Comparison of ENCODE assay signal across 17 cellular contexts in the genomic region with DNA sequence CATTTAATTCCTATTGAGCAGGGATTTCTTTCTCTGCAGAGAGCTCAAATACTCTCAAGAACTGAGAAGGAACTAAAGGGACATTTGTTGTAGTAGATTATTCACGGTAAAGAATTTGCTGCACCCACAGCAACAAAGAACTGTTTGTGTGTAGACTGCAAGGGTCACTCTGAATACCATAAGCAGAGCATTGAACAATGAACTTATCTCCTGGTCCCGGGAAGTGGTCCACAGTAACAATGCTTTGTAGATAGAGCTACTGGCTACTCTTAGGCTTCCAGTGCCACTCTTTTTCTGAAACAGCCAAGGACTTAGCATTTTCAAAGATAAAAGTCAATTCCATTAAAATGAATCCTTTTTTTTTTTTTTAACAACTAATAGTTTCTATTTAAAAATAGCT.
DNase-seq lines count a peak whose midpoint lies in the region; ATAC-seq and TF ChIP-seq lines count a peak whose summit lies in the region.
"Had no signal": no experiment of that assay in that cellular context is flagged by ENCODE, and none has a peak within 500 bp of the region (broad histone marks: within the 10 kb centered on the region; RNA-seq: fewer than 3 reads in every experiment).

No MANE protein-coding gene starts in this region.

- WGBS in upper lobe of left lung, 2 donors = 70 to 71% methylated on average over 2 of the region's 2 CpGs

- no peak for TF ChIP-seq EP300 in upper lobe of left lung (IDR thresholded peaks at IDR 0.05)

- no peaks in the 10 kb centered on the region for H3K27me3 ChIP-seq in upper lobe of left lung

- no peak for ATAC-seq in upper lobe of left lung (ENCODE audit: low FRiP score in 2 of 2)
- ATAC-seq: HCT116 had no signal

- TF ChIP-seq CTCF in retinal pigment epithelial cell (conservative IDR thresholded peaks at IDR 0.05; ENCODE audit: low read depth, low read length) (no peak), upper lobe of left lung (IDR thresholded peaks at IDR 0.05) (no peak)

- H3K4me3 ChIP-seq in retinal pigment epithelial cell (ENCODE audit: low read length) = no peak overlapping the region
- H3K4me3 ChIP-seq in upper lobe of left lung = no peak overlapping the region

- DNase-seq in HuH-7 (ENCODE audit: low spot score) = peak; percentile 8
- DNase-seq in astrocyte of the hippocampus (ENCODE audit: low read depth, low spot score) = peak; percentile 63
- DNase-seq in foreskin melanocyte = peak; percentile 97
- DNase-seq in retinal pigment epithelial cell (ENCODE audit: low read depth) = peak; percentile 17
- DNase-seq in COR-L47 (lab: John Stamatoyannopoulos, UW) = no peak
- no peak for DNase-seq in effector CD8-positive, alpha-beta T cell (lab: John Stamatoyannopoulos, UW)
- no peak for DNase-seq in NCI-H510A treated with DMSO at 0.1 percent for 48 hours (lab: John Stamatoyannopoulos, UW)
- DNase-seq in upper lobe of left lung = no peak
- DNase-seq: DMS53, NCI-H1436 treated with DMSO at 0.1 percent for 48 hours, NCI-H2029 treated with DMSO at 0.1 percent for 48 hours, NCI-H2171 treated with DMSO at 0.1 percent for 48 hours, NCI-H446 treated with DMSO at 0.1 percent for 48 hours, NCI-H748 treated with DMSO at 0.1 percent for 48 hours had no signal

- no peak overlapping the region for H3K27ac ChIP-seq in upper lobe of left lung
- H3K27ac ChIP-seq: KMS-11, RWPE1 had no signal

- no peaks in the 10 kb centered on the region for H3K9me3 ChIP-seq in upper lobe of left lung

- no peak for TF ChIP-seq POLR2A in upper lobe of left lung (IDR thresholded peaks at IDR 0.05)

- H3K4me1 ChIP-seq in upper lobe of left lung = peaks cover 0 to 2% (median 0%) of the 10 kb centered on the region in 4 donors

- no peaks in the 10 kb centered on the region for H3K36me3 ChIP-seq in upper lobe of left lung

Comparison
In these comparisons a context has a peak if more than half of its experiments do, and no peak if none do; other contexts are left out.
1. DNase-seq: peak in HuH-7 (single experiment), astrocyte of the hippocampus (single experiment), foreskin melanocyte (single experiment) and retinal pigment epithelial cell (single experiment); none in COR-L47 (single experiment), effector CD8-positive, alpha-beta T cell (single experiment), NCI-H510A treated with DMSO at 0.1 percent for 48 hours (single experiment) and upper lobe of left lung (0 of 2).